1 cellular context compared by ENCODE assay signal in genomic region chr2:234676109-234676858, GRCh38.
A peak's percentile ranks its signal among the peaks of the same experiment; 100 is the strongest.
TF ChIP-seq lines count a peak whose summit lies in the region.

No MANE protein-coding gene starts in this region.

TF ChIP-seq in HepG2, 621 proteins besides CTCF, POLR2A, EP300 and RAD21 (continued from another document and continues in another):
- TF ChIP-seq ATF5 (CRISPR knock-in tag; IDR thresholded peaks at IDR 0.05; ENCODE audit: low read depth) = no peak
- peak; percentile 29; the same call in 1 of the 2 replicates for TF ChIP-seq NAIF1 (CRISPR knock-in tag; IDR thresholded peaks at IDR 0.05; ENCODE audit: borderline replicate concordance)
- TF ChIP-seq NFYC (CRISPR knock-in tag; IDR thresholded peaks at IDR 0.05) = 0 out of 2 replicates have a peak, but pooled peaks have one; percentile 4
- no peak for TF ChIP-seq ZSCAN12 (CRISPR knock-in tag; IDR thresholded peaks at IDR 0.05)
- TF ChIP-seq ZNF580 (CRISPR knock-in tag; IDR thresholded peaks at IDR 0.05; ENCODE audit: borderline replicate concordance, low read depth) = peak; percentile 65; the same call in 1 of the 2 replicates
- TF ChIP-seq, protein P1, sequence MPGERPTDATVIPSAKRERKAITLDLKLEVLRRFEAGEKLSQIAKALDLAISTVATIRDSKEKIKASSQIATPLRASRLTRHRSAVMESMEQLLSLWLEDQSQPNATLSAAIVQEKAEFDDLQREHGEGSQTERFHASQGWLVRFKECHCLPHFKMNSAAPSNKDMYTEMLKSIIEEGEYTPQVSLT (CRISPR knock-in tag; IDR thresholded peaks at IDR 0.05; ENCODE audit: borderline replicate concordance, low read depth) = no peak
- no peak for TF ChIP-seq SETDB1 (CRISPR knock-in tag; IDR thresholded peaks at IDR 0.05; ENCODE audit: borderline replicate concordance)
- TF ChIP-seq, protein P2, sequence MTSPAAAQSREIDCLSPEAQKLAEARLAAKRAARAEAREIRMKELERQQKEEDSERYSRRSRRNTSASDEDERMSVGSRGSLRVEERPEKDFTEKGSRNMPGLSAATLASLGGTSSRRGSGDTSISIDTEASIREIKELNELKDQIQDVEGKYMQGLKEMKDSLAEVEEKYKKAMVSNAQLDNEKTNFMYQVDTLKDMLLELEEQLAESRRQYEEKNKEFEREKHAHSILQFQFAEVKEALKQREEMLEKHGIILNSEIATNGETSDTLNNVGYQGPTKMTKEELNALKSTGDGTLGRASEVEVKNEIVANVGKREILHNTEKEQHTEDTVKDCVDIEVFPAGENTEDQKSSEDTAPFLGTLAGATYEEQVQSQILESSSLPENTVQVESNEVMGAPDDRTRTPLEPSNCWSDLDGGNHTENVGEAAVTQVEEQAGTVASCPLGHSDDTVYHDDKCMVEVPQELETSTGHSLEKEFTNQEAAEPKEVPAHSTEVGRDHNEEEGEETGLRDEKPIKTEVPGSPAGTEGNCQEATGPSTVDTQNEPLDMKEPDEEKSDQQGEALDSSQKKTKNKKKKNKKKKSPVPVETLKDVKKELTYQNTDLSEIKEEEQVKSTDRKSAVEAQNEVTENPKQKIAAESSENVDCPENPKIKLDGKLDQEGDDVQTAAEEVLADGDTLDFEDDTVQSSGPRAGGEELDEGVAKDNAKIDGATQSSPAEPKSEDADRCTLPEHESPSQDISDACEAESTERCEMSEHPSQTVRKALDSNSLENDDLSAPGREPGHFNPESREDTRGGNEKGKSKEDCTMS (CRISPR knock-in tag; conservative IDR thresholded peaks at IDR 0.05) = no peak
- TF ChIP-seq PTBP1 (IDR thresholded peaks at IDR 0.05; ENCODE audit: low read depth, low read length, poor library complexity, severe bottlenecking) = no peak
- TF ChIP-seq, protein P3, sequence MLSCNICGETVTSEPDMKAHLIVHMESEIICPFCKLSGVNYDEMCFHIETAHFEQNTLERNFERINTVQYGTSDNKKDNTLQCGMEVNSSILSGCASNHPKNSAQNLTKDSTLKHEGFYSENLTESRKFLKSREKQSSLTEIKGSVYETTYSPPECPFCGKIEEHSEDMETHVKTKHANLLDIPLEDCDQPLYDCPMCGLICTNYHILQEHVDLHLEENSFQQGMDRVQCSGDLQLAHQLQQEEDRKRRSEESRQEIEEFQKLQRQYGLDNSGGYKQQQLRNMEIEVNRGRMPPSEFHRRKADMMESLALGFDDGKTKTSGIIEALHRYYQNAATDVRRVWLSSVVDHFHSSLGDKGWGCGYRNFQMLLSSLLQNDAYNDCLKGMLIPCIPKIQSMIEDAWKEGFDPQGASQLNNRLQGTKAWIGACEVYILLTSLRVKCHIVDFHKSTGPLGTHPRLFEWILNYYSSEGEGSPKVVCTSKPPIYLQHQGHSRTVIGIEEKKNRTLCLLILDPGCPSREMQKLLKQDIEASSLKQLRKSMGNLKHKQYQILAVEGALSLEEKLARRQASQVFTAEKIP (CRISPR knock-in tag; IDR thresholded peaks at IDR 0.05; ENCODE audit: borderline replicate concordance) = no peak
- TF ChIP-seq CC2D1A (CRISPR knock-in tag; IDR thresholded peaks at IDR 0.05) = peak; percentile 50; the same call in 1 of the 2 replicates
- no peak for TF ChIP-seq HDAC6 (IDR thresholded peaks at IDR 0.05; ENCODE audit: low read depth, low read length)
- TF ChIP-seq PHF21A (CRISPR knock-in tag; IDR thresholded peaks at IDR 0.05) = peak; percentile 89
- no peak for TF ChIP-seq GPN1 (CRISPR knock-in tag; IDR thresholded peaks at IDR 0.05; ENCODE audit: borderline replicate concordance)
- TF ChIP-seq, protein P4, sequence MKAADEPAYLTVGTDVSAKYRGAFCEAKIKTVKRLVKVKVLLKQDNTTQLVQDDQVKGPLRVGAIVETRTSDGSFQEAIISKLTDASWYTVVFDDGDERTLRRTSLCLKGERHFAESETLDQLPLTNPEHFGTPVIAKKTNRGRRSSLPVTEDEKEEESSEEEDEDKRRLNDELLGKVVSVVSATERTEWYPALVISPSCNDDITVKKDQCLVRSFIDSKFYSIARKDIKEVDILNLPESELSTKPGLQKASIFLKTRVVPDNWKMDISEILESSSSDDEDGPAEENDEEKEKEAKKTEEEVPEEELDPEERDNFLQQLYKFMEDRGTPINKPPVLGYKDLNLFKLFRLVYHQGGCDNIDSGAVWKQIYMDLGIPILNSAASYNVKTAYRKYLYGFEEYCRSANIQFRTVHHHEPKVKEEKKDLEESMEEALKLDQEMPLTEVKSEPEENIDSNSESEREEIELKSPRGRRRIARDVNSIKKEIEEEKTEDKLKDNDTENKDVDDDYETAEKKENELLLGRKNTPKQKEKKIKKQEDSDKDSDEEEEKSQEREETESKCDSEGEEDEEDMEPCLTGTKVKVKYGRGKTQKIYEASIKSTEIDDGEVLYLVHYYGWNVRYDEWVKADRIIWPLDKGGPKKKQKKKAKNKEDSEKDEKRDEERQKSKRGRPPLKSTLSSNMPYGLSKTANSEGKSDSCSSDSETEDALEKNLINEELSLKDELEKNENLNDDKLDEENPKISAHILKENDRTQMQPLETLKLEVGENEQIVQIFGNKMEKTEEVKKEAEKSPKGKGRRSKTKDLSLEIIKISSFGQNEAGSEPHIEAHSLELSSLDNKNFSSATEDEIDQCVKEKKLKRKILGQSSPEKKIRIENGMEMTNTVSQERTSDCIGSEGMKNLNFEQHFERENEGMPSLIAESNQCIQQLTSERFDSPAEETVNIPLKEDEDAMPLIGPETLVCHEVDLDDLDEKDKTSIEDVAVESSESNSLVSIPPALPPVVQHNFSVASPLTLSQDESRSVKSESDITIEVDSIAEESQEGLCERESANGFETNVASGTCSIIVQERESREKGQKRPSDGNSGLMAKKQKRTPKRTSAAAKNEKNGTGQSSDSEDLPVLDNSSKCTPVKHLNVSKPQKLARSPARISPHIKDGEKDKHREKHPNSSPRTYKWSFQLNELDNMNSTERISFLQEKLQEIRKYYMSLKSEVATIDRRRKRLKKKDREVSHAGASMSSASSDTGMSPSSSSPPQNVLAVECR (CRISPR knock-in tag; IDR thresholded peaks at IDR 0.05; ENCODE audit: borderline replicate concordance) = peak; percentile 36; the same call in 1 of the 2 replicates
- TF ChIP-seq ZNF558 (CRISPR knock-in tag; IDR thresholded peaks at IDR 0.05; ENCODE audit: borderline replicate concordance) = no peak
- TF ChIP-seq SRSF4 (IDR thresholded peaks at IDR 0.05; ENCODE audit: low read depth, low read length, poor library complexity, severe bottlenecking) = no peak
- no peak for TF ChIP-seq ISX (CRISPR knock-in tag; conservative IDR thresholded peaks at IDR 0.05)
- TF ChIP-seq IRF1 (CRISPR knock-in tag; IDR thresholded peaks at IDR 0.05; ENCODE audit: low read depth) = no peak
- TF ChIP-seq TCF7L2 (IDR thresholded peaks at IDR 0.05; ENCODE audit: low read depth, low read length) = no peak
- TF ChIP-seq NFE2 (CRISPR knock-in tag; IDR thresholded peaks at IDR 0.05) = no peak
- TF ChIP-seq, protein P5, sequence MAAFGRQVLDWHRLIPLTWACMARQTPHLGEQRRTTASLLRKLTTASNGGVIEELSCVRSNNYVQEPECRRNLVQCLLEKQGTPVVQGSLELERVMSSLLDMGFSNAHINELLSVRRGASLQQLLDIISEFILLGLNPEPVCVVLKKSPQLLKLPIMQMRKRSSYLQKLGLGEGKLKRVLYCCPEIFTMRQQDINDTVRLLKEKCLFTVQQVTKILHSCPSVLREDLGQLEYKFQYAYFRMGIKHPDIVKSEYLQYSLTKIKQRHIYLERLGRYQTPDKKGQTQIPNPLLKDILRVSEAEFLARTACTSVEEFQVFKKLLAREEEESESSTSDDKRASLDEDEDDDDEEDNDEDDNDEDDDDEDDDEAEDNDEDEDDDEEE (CRISPR knock-in tag; IDR thresholded peaks at IDR 0.05) = no peak
- TF ChIP-seq SP2 (CRISPR knock-in tag; IDR thresholded peaks at IDR 0.05) = no peak
- no peak for TF ChIP-seq PBX2 (CRISPR knock-in tag; IDR thresholded peaks at IDR 0.05)
- TF ChIP-seq, protein P6, sequence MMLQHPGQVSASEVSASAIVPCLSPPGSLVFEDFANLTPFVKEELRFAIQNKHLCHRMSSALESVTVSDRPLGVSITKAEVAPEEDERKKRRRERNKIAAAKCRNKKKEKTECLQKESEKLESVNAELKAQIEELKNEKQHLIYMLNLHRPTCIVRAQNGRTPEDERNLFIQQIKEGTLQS (CRISPR knock-in tag; IDR thresholded peaks at IDR 0.05) = peak; percentile 53; the same call in 1 of the 2 replicates
- TF ChIP-seq, protein P7, sequence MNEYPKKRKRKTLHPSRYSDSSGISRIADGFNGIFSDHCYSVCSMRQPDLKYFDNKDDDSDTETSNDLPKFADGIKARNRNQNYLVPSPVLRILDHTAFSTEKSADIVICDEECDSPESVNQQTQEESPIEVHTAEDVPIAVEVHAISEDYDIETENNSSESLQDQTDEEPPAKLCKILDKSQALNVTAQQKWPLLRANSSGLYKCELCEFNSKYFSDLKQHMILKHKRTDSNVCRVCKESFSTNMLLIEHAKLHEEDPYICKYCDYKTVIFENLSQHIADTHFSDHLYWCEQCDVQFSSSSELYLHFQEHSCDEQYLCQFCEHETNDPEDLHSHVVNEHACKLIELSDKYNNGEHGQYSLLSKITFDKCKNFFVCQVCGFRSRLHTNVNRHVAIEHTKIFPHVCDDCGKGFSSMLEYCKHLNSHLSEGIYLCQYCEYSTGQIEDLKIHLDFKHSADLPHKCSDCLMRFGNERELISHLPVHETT (CRISPR knock-in tag; conservative IDR thresholded peaks at IDR 0.05) = 0 out of 2 replicates have a peak, but pooled peaks have one; percentile 55
- TF ChIP-seq SALL1 (CRISPR knock-in tag; IDR thresholded peaks at IDR 0.05) = peak; percentile 79; the same call in 1 of the 2 replicates
- no peak for TF ChIP-seq ONECUT2 (CRISPR knock-in tag; IDR thresholded peaks at IDR 0.05)
- TF ChIP-seq, protein P8, sequence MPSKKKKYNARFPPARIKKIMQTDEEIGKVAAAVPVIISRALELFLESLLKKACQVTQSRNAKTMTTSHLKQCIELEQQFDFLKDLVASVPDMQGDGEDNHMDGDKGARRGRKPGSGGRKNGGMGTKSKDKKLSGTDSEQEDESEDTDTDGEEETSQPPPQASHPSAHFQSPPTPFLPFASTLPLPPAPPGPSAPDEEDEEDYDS (CRISPR knock-in tag; IDR thresholded peaks at IDR 0.05) = no peak
- no peak for TF ChIP-seq YEATS4 (CRISPR knock-in tag; IDR thresholded peaks at IDR 0.05; ENCODE audit: borderline replicate concordance)
- TF ChIP-seq ZNF20 (CRISPR knock-in tag; IDR thresholded peaks at IDR 0.05) = no peak
- TF ChIP-seq KLF12 (CRISPR knock-in tag; IDR thresholded peaks at IDR 0.05; ENCODE audit: borderline replicate concordance) = no peak
- TF ChIP-seq, protein P9, sequence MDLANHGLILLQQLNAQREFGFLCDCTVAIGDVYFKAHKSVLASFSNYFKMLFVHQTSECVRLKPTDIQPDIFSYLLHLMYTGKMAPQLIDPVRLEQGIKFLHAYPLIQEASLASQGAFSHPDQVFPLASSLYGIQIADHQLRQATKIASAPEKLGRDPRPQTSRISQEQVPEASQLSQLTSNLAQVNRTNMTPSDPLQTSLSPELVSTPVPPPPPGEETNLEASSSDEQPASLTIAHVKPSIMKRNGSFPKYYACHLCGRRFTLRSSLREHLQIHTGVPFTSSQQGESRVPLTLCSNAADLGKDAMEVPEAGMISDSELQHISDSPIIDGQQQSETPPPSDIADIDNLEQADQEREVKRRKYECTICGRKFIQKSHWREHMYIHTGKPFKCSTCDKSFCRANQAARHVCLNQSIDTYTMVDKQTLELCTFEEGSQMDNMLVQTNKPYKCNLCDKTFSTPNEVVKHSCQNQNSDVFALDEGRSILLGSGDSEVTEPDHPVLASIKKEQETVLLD (CRISPR knock-in tag; IDR thresholded peaks at IDR 0.05; ENCODE audit: low read depth) = no peak
- no peak for TF ChIP-seq ZKSCAN1 (IDR thresholded peaks at IDR 0.05; ENCODE audit: low read length)
- TF ChIP-seq REPIN1 (CRISPR knock-in tag; IDR thresholded peaks at IDR 0.05; ENCODE audit: borderline replicate concordance, low read depth) = peak; percentile 61; the same call in 1 of the 2 replicates
- TF ChIP-seq MATR3 (CRISPR knock-in tag; IDR thresholded peaks at IDR 0.05) = no peak
- no peak for TF ChIP-seq LBX2 (CRISPR knock-in tag; IDR thresholded peaks at IDR 0.05; ENCODE audit: borderline replicate concordance)
- no peak for TF ChIP-seq SP140L (CRISPR knock-in tag; IDR thresholded peaks at IDR 0.05; ENCODE audit: borderline replicate concordance)
- peak; percentile 96 for TF ChIP-seq STAT6 (CRISPR knock-in tag; IDR thresholded peaks at IDR 0.05; ENCODE audit: borderline replicate concordance)
